ENCODE assay signal across 11 cellular contexts in genomic region chr16:85174871-85175723, GRCh38.
DNase-seq lines count a peak whose midpoint lies in the region; ATAC-seq, FAIRE-seq and TF ChIP-seq lines count a peak whose summit lies in the region.
"Had no signal": no experiment of that assay in that cellular context is flagged by ENCODE, and none has a peak within 500 bp of the region (broad histone marks: within the 10 kb centered on the region; RNA-seq: fewer than 3 reads in every experiment).

No MANE protein-coding gene starts in this region.

- peaks cover 34% of the 10 kb centered on the region for H3K27me3 Mint-ChIP-seq in type B pancreatic cell

- H3K4me1 ChIP-seq in adipocyte (ENCODE audit: control insufficient read depth, insufficient read depth, low read length) (peaks cover 55% of the 10 kb centered on the region), kidney (ENCODE audit: control insufficient read depth in 1 of 2, insufficient read depth in 1 of 2, low read depth in 1 of 2, low read length in 2 of 2) (peaks cover 13 to 36% of the 10 kb centered on the region in 2 donors)

- ATAC-seq in Right ventricle myocardium superior (ENCODE audit: poor library complexity) (no peak), Right ventricle myocardium inferior (no peak), HG03280 (IDR thresholded peaks at IDR 0.05; ENCODE audit: unreplicated experiment) (no peak), GM18511 (IDR thresholded peaks at IDR 0.05; ENCODE audit: unreplicated experiment) (no peak)

- no peaks in the 10 kb centered on the region for H3K9me3 Mint-ChIP-seq in type B pancreatic cell

- H3K4me3 ChIP-seq in adipocyte (ENCODE audit: low read length) (peak overlapping the region; percentile 84), kidney (ENCODE audit: low read length in 2 of 2) (no peak overlapping the region)

- H3K9me3 ChIP-seq in adipocyte (ENCODE audit: control insufficient read depth, low read length) (no peaks in the 10 kb centered on the region), kidney (ENCODE audit: control insufficient read depth in 1 of 2, low read length in 2 of 2) (no peaks in the 10 kb centered on the region)

- TF ChIP-seq CTCF in kidney (IDR thresholded peaks at IDR 0.05; ENCODE audit: borderline replicate concordance, extremely low read depth, insufficient read depth), result no peak
- TF ChIP-seq CTCF in type B pancreatic cell (conservative IDR thresholded peaks at IDR 0.05), result no peak

- no peaks in the 10 kb centered on the region for H3K27me3 ChIP-seq in adipocyte (replicated peaks; ENCODE audit: control insufficient read depth, insufficient read depth, low read length)

- peak overlapping the region; percentile 86 for H3K4me3 Mint-ChIP-seq in type B pancreatic cell

- FAIRE-seq in kidney (lab: Jason Lieb, UNC), result no peak
- FAIRE-seq: A204.1, islet of Langerhans had no signal

- H3K36me3 ChIP-seq in adipocyte (ENCODE audit: control insufficient read depth, insufficient read depth, low read length, severe bottlenecking), result peaks cover 9% of the 10 kb centered on the region
- H3K36me3 ChIP-seq in kidney (ENCODE audit: control insufficient read depth in 1 of 2, insufficient read depth in 2 of 2, low read length in 2 of 2), result no peaks in the 10 kb centered on the region

- H3K27ac Mint-ChIP-seq in type B pancreatic cell, result no peak overlapping the region

- DNase-seq in Right ventricle myocardium superior (peak; percentile 36), Right ventricle myocardium inferior (ENCODE audit: missing footprints) (no peak), adipocyte (ENCODE audit: low read depth) (no peak), kidney (peak; percentile 67), type B pancreatic cell (ENCODE audit: extremely low spot score, unreplicated experiment) (no peak), GM19238 (ENCODE audit: insufficient read length, low spot score) (no peak)
- DNase-seq: NCI-H2107 had no signal

- no peak overlapping the region for H3K27ac ChIP-seq in kidney (ENCODE audit: low read depth in 2 of 2, low read length in 2 of 2)

- H3K4me1 Mint-ChIP-seq in type B pancreatic cell (ENCODE audit: unreplicated experiment), result peaks cover 65% of the 10 kb centered on the region

- peaks cover 19% of the 10 kb centered on the region for H3K36me3 Mint-ChIP-seq in type B pancreatic cell

- intact Hi-C loops in Right ventricle myocardium superior (cut with DNase I), result no loop called here
- intact Hi-C loops in Right ventricle myocardium inferior (cut with DNase I), result loop anchor here (5.0 kb wide), 2 partner anchors 32 to 53 kb away; no protein-coding TSS in a partner anchor
- intact Hi-C loops in kidney (cut with DNase I), result no loop called here

- H3K9ac ChIP-seq in adipocyte (ENCODE audit: low read length), result peak overlapping the region; percentile 84
- H3K9ac ChIP-seq in kidney (ENCODE audit: low read length in 2 of 2), result no peak overlapping the region

Comparison
In these comparisons a context has a peak if more than half of its experiments do, and no peak if none do; other contexts are left out.
1. DNase-seq: peak in Right ventricle myocardium superior (single experiment) and kidney (single experiment); none in Right ventricle myocardium inferior (single experiment), adipocyte (single experiment), type B pancreatic cell (single experiment) and GM19238 (single experiment).